ENCODE assay signal across 21 cellular contexts in genomic region chr4:161827013-161827412, GRCh38.
DNase-seq lines count a peak whose midpoint lies in the region; ATAC-seq and TF ChIP-seq lines count a peak whose summit lies in the region.
"Had no signal": no experiment of that assay in that cellular context is flagged by ENCODE, and none has a peak within 500 bp of the region (broad histone marks: within the 10 kb centered on the region; RNA-seq: fewer than 3 reads in every experiment).

No MANE protein-coding gene starts in this region.

- peaks cover 19% of the 10 kb centered on the region for H3K4me1 ChIP-seq in BLaER1
- H3K4me1 ChIP-seq in H9 (ENCODE audit: insufficient read depth, low read length): no peaks in the 10 kb centered on the region
- no peaks in the 10 kb centered on the region for H3K4me1 ChIP-seq in upper lobe of right lung
- no peaks in the 10 kb centered on the region for H3K4me1 ChIP-seq in stomach
- H3K4me1 ChIP-seq: A549, BE2C, Caco-2 had no signal

- H3K79me2 ChIP-seq in H9 (ENCODE audit: insufficient read depth, low read length): no peaks in the 10 kb centered on the region

- H2BK120ac ChIP-seq in H9 (ENCODE audit: low read depth, low read length, poor library complexity, severe bottlenecking): no peak overlapping the region

- H3K14ac ChIP-seq in H9 (ENCODE audit: insufficient read depth, low read length): no peak overlapping the region

- no peak overlapping the region for H3K56ac ChIP-seq in H9 (ENCODE audit: insufficient read length, low read depth, low read length)

- no peak for TF ChIP-seq CTCF in H9 (conservative IDR thresholded peaks at IDR 0.05)
- no peak for TF ChIP-seq CTCF in upper lobe of right lung (IDR thresholded peaks at IDR 0.05)
- no peak for TF ChIP-seq CTCF in stomach (IDR thresholded peaks at IDR 0.05)

- no peak overlapping the region for H3K23ac ChIP-seq in H9 (ENCODE audit: insufficient read length, low read depth, low read length)

- peaks cover 0 to 4% of the 10 kb centered on the region in 2 experiments; a peak in 2 of 4 replicates for H3K4me1 Mint-ChIP-seq in H9
- H3K4me1 Mint-ChIP-seq: CD4-positive, CD25-positive, alpha-beta regulatory T cell had no signal

- no peak overlapping the region for H3K4me3 Mint-ChIP-seq in H9
- H3K4me3 Mint-ChIP-seq: CD4-positive, CD25-positive, alpha-beta regulatory T cell; CD8-positive, alpha-beta T cell had no signal

- no peak overlapping the region for H4K91ac ChIP-seq in H9 (ENCODE audit: insufficient read length, low read depth, low read length)

- H3K4me3 ChIP-seq in BLaER1 (no peak overlapping the region), upper lobe of right lung (no peak overlapping the region), stomach (no peak overlapping the region)
- H3K4me3 ChIP-seq: A549 had no signal

- WGBS in H9 (ENCODE audit: extremely low coverage, insufficient read length, low lambda C conversion rate): no CpG with 5 or more reads among the region's 3 CpGs
- 84 to 96% (median 92%) methylated on average over 3 of the region's 3 CpGs for WGBS in stomach, 5 donors

- H2AK5ac ChIP-seq in H9 (ENCODE audit: insufficient read length, low read length): no peak overlapping the region

- H3K18ac ChIP-seq in H9 (ENCODE audit: insufficient read length, low read depth, low read length): no peak overlapping the region

- H3K36me3 ChIP-seq in BLaER1 (no peaks in the 10 kb centered on the region), upper lobe of right lung (no peaks in the 10 kb centered on the region), stomach (no peaks in the 10 kb centered on the region)
- H3K36me3 ChIP-seq: BE2C had no signal

- no peaks in the 10 kb centered on the region for H3K27me3 Mint-ChIP-seq in H9 (ENCODE audit: low read depth)
- H3K27me3 Mint-ChIP-seq: CD4-positive, CD25-positive, alpha-beta regulatory T cell had no signal

- intact Hi-C loops in upper lobe of right lung (cut with DNase I): no loop called here
- intact Hi-C loops in stomach (cut with DNase I; ENCODE audit: low total_unique reads): no loop called here

- no peak overlapping the region for H2BK15ac ChIP-seq in H9 (ENCODE audit: low read depth, low read length)

- H4K5ac ChIP-seq in H9 (ENCODE audit: insufficient read length, low read depth, low read length): no peak overlapping the region

- no peak overlapping the region for H2BK20ac ChIP-seq in H9 (ENCODE audit: low read depth, low read length, poor library complexity, severe bottlenecking)

- H2BK5ac ChIP-seq in H9 (ENCODE audit: insufficient read length, low read length): no peak overlapping the region

- H3K4ac ChIP-seq in H9 (ENCODE audit: low read depth, low read length): no peak overlapping the region

- peaks cover 0 to 3% of the 10 kb centered on the region in 2 experiments; a peak in 3 of 5 replicates for H3K9me3 Mint-ChIP-seq in H9

- H3K4me2 ChIP-seq in BLaER1 (peak overlapping the region; percentile 77), H9 (ENCODE audit: insufficient read depth, insufficient read length, low read length) (no peak overlapping the region)
- H3K4me2 ChIP-seq: A549 had no signal

- no peaks in the 10 kb centered on the region for H3K23me2 ChIP-seq in H9 (ENCODE audit: insufficient read length, low read depth, low read length, poor library complexity, severe bottlenecking)

- H3K27ac Mint-ChIP-seq in H9: peak overlapping the region in 1 of 3 experiments; percentile 93; a peak in 2 of 7 replicates
- H3K27ac Mint-ChIP-seq: CD4-positive, CD25-positive, alpha-beta regulatory T cell; CD8-positive, alpha-beta T cell had no signal

- H3K9me3 ChIP-seq in BLaER1 (peaks cover 16% of the 10 kb centered on the region), H9 (ENCODE audit: control insufficient read depth, low read depth, low read length) (no peaks in the 10 kb centered on the region), upper lobe of right lung (no peaks in the 10 kb centered on the region), stomach (peaks cover 0 to 16% (median 13%) of the 10 kb centered on the region in 4 donors)
- H3K9me3 ChIP-seq: A549, BE2C, Caco-2 had no signal

- DNase-seq in H9 (peak; percentile 21), islet precursor cell (peak; percentile 61), upper lobe of right lung (peak; percentile 25), HuH-7.5 (ENCODE audit: low spot score) (no peak), stomach (no peak)
- no peak for DNase-seq in activated CD4-positive, alpha-beta T cell treated with anti-CD3 and anti-CD28 coated beads for 4 hours
- DNase-seq: 8988T; ACHN; AML-193; BE2C; Caco-2; CD4-positive, CD25-positive, alpha-beta regulatory T cell; CD8-positive, alpha-beta T cell; DMS153; DND-41; GOT3; H7 had no signal

- H3K9ac ChIP-seq in BLaER1 (no peak overlapping the region), H9 (ENCODE audit: extremely low read depth, insufficient read length, low read length) (no peak overlapping the region)

- no peak overlapping the region for H4K8ac ChIP-seq in H9 (replicated peaks; ENCODE audit: insufficient read length, low read depth, low read length)

- no peak overlapping the region for H3K27ac ChIP-seq in BLaER1
- H3K27ac ChIP-seq in H9 (ENCODE audit: insufficient read length, low read depth, low read length): no peak overlapping the region
- no peak overlapping the region for H3K27ac ChIP-seq in upper lobe of right lung
- H3K27ac ChIP-seq in stomach: no peak overlapping the region
- H3K27ac ChIP-seq: A549, C4-2B had no signal

- no peaks in the 10 kb centered on the region for H3K27me3 ChIP-seq in BLaER1
- no peaks in the 10 kb centered on the region for H3K27me3 ChIP-seq in H9 (ENCODE audit: insufficient read depth, low read length)
- no peaks in the 10 kb centered on the region for H3K27me3 ChIP-seq in upper lobe of right lung
- H3K27me3 ChIP-seq in stomach: no peaks in the 10 kb centered on the region
- H3K27me3 ChIP-seq: BE2C had no signal

- no peak overlapping the region for H3T11ph ChIP-seq in H9 (ENCODE audit: low read length)

- no peaks in the 10 kb centered on the region for H4K20me1 ChIP-seq in BLaER1
- H4K20me1 ChIP-seq in H9 (ENCODE audit: control insufficient read depth, insufficient read depth, insufficient read length): no peaks in the 10 kb centered on the region

- TF ChIP-seq POLR2A in stomach (IDR thresholded peaks at IDR 0.05): no peak

- no peak for TF ChIP-seq EP300 in stomach (IDR thresholded peaks at IDR 0.05)

- H2AFZ ChIP-seq in H9 (ENCODE audit: low read length): no peak overlapping the region

- H3K36me3 Mint-ChIP-seq in H9 (ENCODE audit: insufficient read depth in 1 of 3, low read depth in 3 of 3): no peaks in the 10 kb centered on the region
- H3K36me3 Mint-ChIP-seq: CD4-positive, CD25-positive, alpha-beta regulatory T cell; CD8-positive, alpha-beta T cell had no signal

- no peaks in the 10 kb centered on the region for H3K79me1 ChIP-seq in H9 (ENCODE audit: insufficient read depth, low read depth, low read length, poor library complexity, severe bottlenecking)

- H2BK12ac ChIP-seq in H9 (ENCODE audit: insufficient read length, low read depth, low read length): no peak overlapping the region

- no peak for ATAC-seq in upper lobe of right lung
- ATAC-seq: A549; CD8-positive, alpha-beta T cell; HCT116 had no signal

Comparison
In these comparisons a context has a peak if more than half of its experiments do, and no peak if none do; other contexts are left out.
1. DNase-seq: peak in H9 (single experiment), islet precursor cell (single experiment) and upper lobe of right lung (single experiment); none in HuH-7.5 (single experiment), activated CD4-positive, alpha-beta T cell treated with anti-CD3 and anti-CD28 coated beads for 4 hours (0 of 2) and stomach (single experiment).